In the genomic region with DNA sequence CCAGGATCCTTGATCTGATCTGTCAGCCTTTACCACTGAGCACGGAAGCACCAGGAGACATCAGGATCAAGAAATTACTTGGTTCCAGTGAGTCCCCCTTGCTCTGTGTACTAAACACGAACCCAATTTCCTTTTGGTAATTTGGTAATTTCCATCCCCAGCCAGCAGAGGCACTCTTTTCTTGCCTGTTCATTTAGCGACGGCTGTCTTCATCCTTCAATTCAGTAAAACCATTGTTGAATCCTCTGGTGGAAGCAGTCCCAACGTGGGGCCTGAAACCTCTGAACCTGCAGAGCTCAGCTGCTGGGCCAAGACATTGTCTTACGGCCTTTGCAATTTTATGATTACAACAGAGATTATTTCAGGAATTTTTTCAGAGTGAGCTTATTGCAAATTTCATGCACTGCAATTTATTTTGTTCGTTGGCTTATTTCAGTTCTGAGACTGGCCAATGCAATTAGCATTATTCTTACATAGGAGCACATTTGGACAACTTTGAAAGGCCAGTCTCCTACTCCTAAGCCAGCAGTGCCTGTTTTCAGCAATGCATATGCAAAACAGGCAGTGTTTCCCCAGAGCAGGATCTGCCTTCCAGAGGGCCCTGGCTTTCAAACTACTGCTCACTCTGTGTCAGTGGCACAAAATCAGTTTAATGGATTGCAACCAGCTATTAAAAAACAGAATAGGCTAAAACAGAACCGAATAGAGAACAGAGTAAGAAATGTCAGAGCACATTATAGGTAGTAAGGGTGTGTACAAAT, we compare ENCODE assay signal across 11 cellular contexts.
DNase-seq lines count a peak whose midpoint lies in the region; ATAC-seq, FAIRE-seq and TF ChIP-seq lines count a peak whose summit lies in the region.
"Had no signal": no experiment of that assay in that cellular context is flagged by ENCODE, and none has a peak within 500 bp of the region (broad histone marks: within the 10 kb centered on the region; RNA-seq: fewer than 3 reads in every experiment).

No MANE protein-coding gene starts in this region.

- H3K36me3 ChIP-seq in DOHH2 (ENCODE audit: control insufficient read depth, low read length) = no peaks in the 10 kb centered on the region
- no peaks in the 10 kb centered on the region for H3K36me3 ChIP-seq in Loucy (ENCODE audit: insufficient read depth, low read length)
- no peaks in the 10 kb centered on the region for H3K36me3 ChIP-seq in K562 (ENCODE audit: control insufficient read depth, insufficient read depth, low read length)
- H3K36me3 ChIP-seq in thyroid gland = no peaks in the 10 kb centered on the region

- H3K27ac ChIP-seq in DOHH2 (ENCODE audit: low read depth, low read length) (no peak overlapping the region), K562 (ENCODE audit: extremely low read depth, low read depth, low read length) (no peak overlapping the region), thyroid gland (no peak overlapping the region)

- H3K27me3 ChIP-seq in DOHH2 (ENCODE audit: control insufficient read depth, low read length) (no peaks in the 10 kb centered on the region), Loucy (ENCODE audit: insufficient read depth, low read length, poor library complexity, severe bottlenecking) (no peaks in the 10 kb centered on the region), K562 (ENCODE audit: control insufficient read depth in 2 of 2, insufficient read depth in 2 of 2, low read length in 2 of 2) (no peaks in the 10 kb centered on the region), thyroid gland (no peaks in the 10 kb centered on the region)

- DNase-seq in K562 (ENCODE audit: extremely low read depth in 1 of 4, low spot score in 3 of 4) = peak in 1 of 4 experiments; percentile 2
- peak; percentile 15 for DNase-seq in myocyte (ENCODE audit: low read depth)
- no peak for DNase-seq in NCI-H1105 (lab: John Stamatoyannopoulos, UW)
- no peak for DNase-seq in HPDE6-E6E7 (ENCODE audit: extremely low spot score)
- DNase-seq in GM19240 (ENCODE audit: insufficient read length, low spot score) = no peak
- DNase-seq in thyroid gland = no peak
- DNase-seq: activated effector memory CD4-positive, alpha-beta T cell treated with Interleukin-2 at 50 U/mL for 16 hours; NCI-H1436; trophoblast cell had no signal

- no peak overlapping the region for H3K9ac ChIP-seq in Loucy (ENCODE audit: low read depth, low read length, poor library complexity, severe bottlenecking)
- H3K9ac ChIP-seq in K562 (ENCODE audit: insufficient read depth in 1 of 2, low read depth in 2 of 2, low read length in 2 of 2) = no peak overlapping the region

- under 1% methylated on average over 8 of the region's 8 CpGs for WGBS in K562 (ENCODE audit: insufficient coverage, low coverage, missing lambda C conversion rate)
- 66% methylated on average over 8 of the region's 8 CpGs for WGBS in thyroid gland, 2 donors

- TF ChIP-seq POLR2A in K562 (conservative IDR thresholded peaks at IDR 0.05) = no peak
- TF ChIP-seq POLR2A in thyroid gland (IDR thresholded peaks at IDR 0.05) = no peak

- no peaks in the 10 kb centered on the region for H3K9me1 ChIP-seq in K562 (ENCODE audit: control insufficient read depth, insufficient read depth, low read length)

- H4K20me1 ChIP-seq in DOHH2 (ENCODE audit: control insufficient read depth, insufficient read depth, low read depth, low read length) (no peaks in the 10 kb centered on the region), Loucy (ENCODE audit: insufficient read depth, low read length, poor library complexity, severe bottlenecking) (no peaks in the 10 kb centered on the region), K562 (replicated peaks; ENCODE audit: control insufficient read depth, insufficient read depth, low read length) (no peaks in the 10 kb centered on the region)

- ATAC-seq in K562 = no peak

- H2AFZ ChIP-seq in Loucy (ENCODE audit: low read length) (no peak overlapping the region), K562 (ENCODE audit: low read depth, low read length) (no peak overlapping the region)

- H3K9me2 ChIP-seq in DOHH2 (replicated peaks; ENCODE audit: control insufficient read depth, low read length) (no peaks in the 10 kb centered on the region), Loucy (replicated peaks; ENCODE audit: low read depth, low read length) (no peaks in the 10 kb centered on the region)

- H3F3A ChIP-seq in DOHH2 (ENCODE audit: control insufficient read depth, insufficient read depth) (no peaks in the 10 kb centered on the region), Loucy (ENCODE audit: low read depth) (no peaks in the 10 kb centered on the region)

- intact Hi-C loops in K562 (cut with micrococcal nuclease) = no loop called here
- intact Hi-C loops in thyroid gland (cut with DNase I) = no loop called here

- no peak overlapping the region for H3K4me2 ChIP-seq in DOHH2 (ENCODE audit: low read length)
- H3K4me2 ChIP-seq in Loucy (ENCODE audit: low read depth, low read length, poor library complexity, severe bottlenecking) = no peak overlapping the region
- H3K4me2 ChIP-seq in K562 (ENCODE audit: insufficient read depth, low read length) = no peak overlapping the region

- CTCF ChIA-PET in K562 (lab: Yijun Ruan, JAX; ENCODE audit: low intra/inter-chr PET ratio) = no interaction called here

- H3K79me2 ChIP-seq in DOHH2 (ENCODE audit: control insufficient read depth, low read length) (no peaks in the 10 kb centered on the region), Loucy (ENCODE audit: insufficient read depth, low read length) (no peaks in the 10 kb centered on the region), K562 (ENCODE audit: control insufficient read depth, insufficient read depth, low read length) (no peaks in the 10 kb centered on the region)

- H3K4me1 ChIP-seq in DOHH2 (ENCODE audit: control insufficient read depth, low read length) (no peaks in the 10 kb centered on the region), Loucy (ENCODE audit: insufficient read depth, low read length, poor library complexity, severe bottlenecking) (no peaks in the 10 kb centered on the region), K562 (replicated peaks in 1 of 2; ENCODE audit: control insufficient read depth in 2 of 2, insufficient read depth in 2 of 2, low read length in 2 of 2) (no peaks in the 10 kb centered on the region), thyroid gland (no peaks in the 10 kb centered on the region)

- no TSS peak for BruUV-seq in K562 (replicated peaks; lab: Mats Ljungman, UMichigan)

- TF ChIP-seq RAD21 in K562 (CRISPR knock-in tag; conservative IDR thresholded peaks at IDR 0.05 in 1 of 2, IDR thresholded peaks at IDR 0.05 in 1 of 2) = no peak

- TF ChIP-seq CTCF in DOHH2 (IDR thresholded peaks at IDR 0.05; ENCODE audit: low read depth, low read length, poor library complexity, severe bottlenecking) (peak; percentile 51), Loucy (conservative IDR thresholded peaks at IDR 0.05; ENCODE audit: low read length) (peak; percentile 54), K562 (IDR thresholded peaks at IDR 0.05 in 2 of 3, conservative IDR thresholded peaks at IDR 0.05 in 1 of 3; ENCODE audit: insufficient read depth in 2 of 3, low read depth in 1 of 3, low read length in 3 of 3) (peak in 2 of 3 experiments; percentile 11 to 36; a peak in 1 of 6 replicates), thyroid gland (IDR thresholded peaks at IDR 0.05) (peak in 2 of 6 experiments; percentile 21 to 41)

- H3K4me3 ChIP-seq in DOHH2 (ENCODE audit: low read length) (no peak overlapping the region), Loucy (ENCODE audit: low read length, poor library complexity, severe bottlenecking) (no peak overlapping the region), K562 (no peak overlapping the region), thyroid gland (replicated peaks in 1 of 3) (no peak overlapping the region)

- FAIRE-seq in K562 (lab: Jason Lieb, UNC) = no peak

- in situ Hi-C loops in K562 (cut with MboI) = no loop called here

- no peaks in the 10 kb centered on the region for H3K9me3 ChIP-seq in DOHH2 (ENCODE audit: control insufficient read depth, insufficient read depth, low read length)
- H3K9me3 ChIP-seq in Loucy (ENCODE audit: insufficient read depth, low read depth, low read length) = no peaks in the 10 kb centered on the region
- H3K9me3 ChIP-seq in K562 (replicated peaks; ENCODE audit: control insufficient read depth, insufficient read depth, low read depth, low read length) = no peaks in the 10 kb centered on the region
- H3K9me3 ChIP-seq in thyroid gland = no peaks in the 10 kb centered on the region

- POLR2A ChIA-PET in K562 (lab: Yijun Ruan, JAX) = no interaction called here

- no peak for TF ChIP-seq EP300 in K562 (IDR thresholded peaks at IDR 0.05; ENCODE audit: low read length)

TF ChIP-seq in K562, 482 proteins besides CTCF, POLR2A, EP300 and RAD21 (continues in another document):
- TF ChIP-seq CBX2 (IDR thresholded peaks at IDR 0.05; ENCODE audit: insufficient read depth, low read length, poor library complexity, severe bottlenecking) (no peak), ZNF57 (CRISPR knock-in tag; IDR thresholded peaks at IDR 0.05) (no peak), ZNF165 (CRISPR knock-in tag; IDR thresholded peaks at IDR 0.05; ENCODE audit: borderline replicate concordance) (no peak), ELF1 (tag; IDR thresholded peaks at IDR 0.05) (no peak)
- TF ChIP-seq, protein P1, sequence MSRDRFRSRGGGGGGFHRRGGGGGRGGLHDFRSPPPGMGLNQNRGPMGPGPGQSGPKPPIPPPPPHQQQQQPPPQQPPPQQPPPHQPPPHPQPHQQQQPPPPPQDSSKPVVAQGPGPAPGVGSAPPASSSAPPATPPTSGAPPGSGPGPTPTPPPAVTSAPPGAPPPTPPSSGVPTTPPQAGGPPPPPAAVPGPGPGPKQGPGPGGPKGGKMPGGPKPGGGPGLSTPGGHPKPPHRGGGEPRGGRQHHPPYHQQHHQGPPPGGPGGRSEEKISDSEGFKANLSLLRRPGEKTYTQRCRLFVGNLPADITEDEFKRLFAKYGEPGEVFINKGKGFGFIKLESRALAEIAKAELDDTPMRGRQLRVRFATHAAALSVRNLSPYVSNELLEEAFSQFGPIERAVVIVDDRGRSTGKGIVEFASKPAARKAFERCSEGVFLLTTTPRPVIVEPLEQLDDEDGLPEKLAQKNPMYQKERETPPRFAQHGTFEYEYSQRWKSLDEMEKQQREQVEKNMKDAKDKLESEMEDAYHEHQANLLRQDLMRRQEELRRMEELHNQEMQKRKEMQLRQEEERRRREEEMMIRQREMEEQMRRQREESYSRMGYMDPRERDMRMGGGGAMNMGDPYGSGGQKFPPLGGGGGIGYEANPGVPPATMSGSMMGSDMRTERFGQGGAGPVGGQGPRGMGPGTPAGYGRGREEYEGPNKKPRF (IDR thresholded peaks at IDR 0.05; ENCODE audit: low read depth, low read length) = no peak
